Comparison of ENCODE assay signal across 8 cellular contexts in the genomic region with DNA sequence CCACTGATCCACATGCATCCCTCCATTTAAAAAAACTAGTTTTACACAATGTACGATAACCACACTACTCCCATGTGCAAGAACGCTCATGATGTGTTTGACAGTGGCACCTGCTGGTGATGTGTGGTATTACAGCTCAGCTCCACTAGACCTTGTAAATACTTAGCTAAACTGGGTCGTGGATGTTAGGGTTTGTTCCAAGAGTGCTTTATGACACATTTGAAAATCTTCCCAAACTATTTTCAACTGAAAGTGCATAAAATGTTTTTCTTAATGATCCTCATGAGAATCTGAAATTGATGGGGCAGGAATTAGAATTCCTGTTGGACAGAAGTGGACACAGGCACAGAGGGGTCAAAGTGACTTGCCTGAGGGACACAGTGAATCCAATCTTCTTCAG.
A peak's percentile ranks its signal among the peaks of the same experiment; 100 is the strongest.
DNase-seq lines count a peak whose midpoint lies in the region; ATAC-seq, FAIRE-seq and TF ChIP-seq lines count a peak whose summit lies in the region.

No MANE protein-coding gene starts in this region.

- intact Hi-C loops in ascending aorta (cut with DNase I): loop anchor here (2.0 kb wide), 1 partner anchor 20 kb away; no protein-coding TSS in a partner anchor
- intact Hi-C loops in HepG2 (cut with micrococcal nuclease; ENCODE audit: unreplicated experiment): no loop called here
- intact Hi-C loops in transverse colon (cut with DNase I; ENCODE audit: low total_unique reads): loop anchor here (10.0 kb wide), 1 partner anchor 410 kb away; no protein-coding TSS in a partner anchor

- H3K79me2 ChIP-seq in Loucy (ENCODE audit: insufficient read depth, low read length): no peaks in the 10 kb centered on the region
- no peaks in the 10 kb centered on the region for H3K79me2 ChIP-seq in HepG2 (ENCODE audit: insufficient read depth, low read length)

- H3K27me3 ChIP-seq in Loucy (ENCODE audit: insufficient read depth, low read length, poor library complexity, severe bottlenecking): no peaks in the 10 kb centered on the region
- H3K27me3 ChIP-seq in ascending aorta: no peaks in the 10 kb centered on the region
- peaks cover 0 to 15% of the 10 kb centered on the region in 2 experiments; a peak in 2 of 5 replicates for H3K27me3 ChIP-seq in HepG2 (ENCODE audit: control insufficient read depth in 1 of 2, insufficient read depth in 2 of 2, low read length in 2 of 2)
- H3K27me3 ChIP-seq in transverse colon: no peaks in the 10 kb centered on the region
- H3K27me3 ChIP-seq in small intestine (ENCODE audit: control insufficient read depth in 2 of 2, insufficient read depth in 2 of 2, low read length in 2 of 2): no peaks in the 10 kb centered on the region

- FAIRE-seq in HepG2 (lab: Jason Lieb, UNC) (peak; percentile 53), small intestine (lab: Jason Lieb, UNC) (no peak)

- CTCF ChIA-PET in HepG2 (lab: Yijun Ruan, JAX; ENCODE audit: low intra/inter-chr PET ratio, low total read pairs): no interaction called here

- TF ChIP-seq EP300 in HepG2 (IDR thresholded peaks at IDR 0.05; ENCODE audit: low read depth in 2 of 2, low read length in 2 of 2) (no peak), HepG2 (CRISPR knock-in tag; IDR thresholded peaks at IDR 0.05; ENCODE audit: borderline replicate concordance) (no peak), transverse colon (IDR thresholded peaks at IDR 0.05; ENCODE audit: low read depth) (no peak)

- ATAC-seq in HepG2 (no peak), GM19455 (IDR thresholded peaks at IDR 0.05; ENCODE audit: unreplicated experiment) (no peak)

- DNase-seq in ELR (ENCODE audit: low read depth): peak; percentile 73
- DNase-seq in ascending aorta (ENCODE audit: low spot score in 2 of 2): peak in 1 of 2 donors; percentile 84
- DNase-seq in HepG2 (ENCODE audit: low spot score): no peak
- DNase-seq in transverse colon: peak; percentile 52
- DNase-seq in T-helper 2 cell treated with Interferon-gamma antibody and Interleukin-4, amounts not matched to agents 5 μg/mL and 100 μg/mL, for 36 hours (ENCODE audit: low spot score): no peak
- no peak for DNase-seq in small intestine

- TF ChIP-seq RAD21 in HepG2 (CRISPR knock-in tag; IDR thresholded peaks at IDR 0.05): no peak

- WGBS in HepG2 (ENCODE audit: low lambda C conversion rate): 14% methylated on average over 3 of the region's 3 CpGs
- WGBS in transverse colon (ENCODE audit: low coverage in 1 of 2), 2 donors: 56 to 63% methylated on average over 3 of the region's 3 CpGs
- WGBS in small intestine, 3 donors: 58 to 76% (median 70%) methylated on average over 3 of the region's 3 CpGs

- peak; percentile 84 for TF ChIP-seq CTCF in Loucy (conservative IDR thresholded peaks at IDR 0.05; ENCODE audit: low read length)
- peak; percentile 76 to 82 (median 77) for TF ChIP-seq CTCF in ascending aorta (IDR thresholded peaks at IDR 0.05)
- TF ChIP-seq CTCF in HepG2 (CRISPR knock-in tag; IDR thresholded peaks at IDR 0.05): peak; percentile 57
- peak; percentile 68 to 83 (median 69) for TF ChIP-seq CTCF in transverse colon (IDR thresholded peaks at IDR 0.05)

- in situ Hi-C loops in HepG2 (cut with HindIII; ENCODE audit: extremely low pct_ligation_motif_present, low pct_unique_long_range_greater_than_20kb) (loop anchor here (10.0 kb wide), 1 partner anchor 410 kb away; no protein-coding TSS in a partner anchor), transverse colon (cut with MboI; ENCODE audit: low pct_ligation_motif_present in 1 of 4, low pct_unique_long_range_greater_than_20kb in 1 of 4, low sequenced_read_pairs in 3 of 4) (loop anchor here (10.0 to 25.0 kb wide), 9 partner anchors 177 to 730 kb away; partner anchors contain the start of gene NCOR2 (in 2 of the 4))

- H2AFZ ChIP-seq in Loucy (ENCODE audit: low read length) (no peak overlapping the region), HepG2 (ENCODE audit: low read length) (no peak overlapping the region)

- POLR2A ChIA-PET in HepG2 (lab: Yijun Ruan, JAX): no interaction called here

- H3K27me3 Mint-ChIP-seq in T-helper 2 cell treated with Interferon-gamma antibody and Interleukin-4, amounts not matched to agents 5 μg/mL and 100 μg/mL, for 36 hours (ENCODE audit: low read depth): peaks cover 10% of the 10 kb centered on the region

- H3K4me2 ChIP-seq in Loucy (ENCODE audit: low read depth, low read length, poor library complexity, severe bottlenecking) (no peak overlapping the region), HepG2 (ENCODE audit: low read depth, low read length) (no peak overlapping the region)

- peaks cover 21% of the 10 kb centered on the region for H3K9me3 Mint-ChIP-seq in T-helper 2 cell treated with Interferon-gamma antibody and Interleukin-4, amounts not matched to agents 5 μg/mL and 100 μg/mL, for 36 hours

- peak overlapping the region; percentile 72 to 79 for H3K27ac ChIP-seq in ascending aorta
- H3K27ac ChIP-seq in HepG2 (ENCODE audit: extremely low read length, insufficient read depth, low read length): no peak overlapping the region
- peak overlapping the region; percentile 80 to 83 (median 82) for H3K27ac ChIP-seq in transverse colon
- peak overlapping the region in 1 of 2 donors; percentile 42 for H3K27ac ChIP-seq in small intestine (ENCODE audit: low read depth in 1 of 2, low read length in 1 of 2)

- no peak overlapping the region for H3K4me3 ChIP-seq in Loucy (ENCODE audit: low read length, poor library complexity, severe bottlenecking)
- H3K4me3 ChIP-seq in ascending aorta: no peak overlapping the region
- H3K4me3 ChIP-seq in HepG2 (replicated peaks in 1 of 3; ENCODE audit: insufficient read depth in 1 of 3, low read depth in 2 of 3, low read length in 3 of 3): no peak overlapping the region
- no peak overlapping the region for H3K4me3 ChIP-seq in transverse colon
- H3K4me3 ChIP-seq in small intestine (ENCODE audit: low read depth in 1 of 2, low read length in 2 of 2): no peak overlapping the region

- H4K20me1 ChIP-seq in Loucy (ENCODE audit: insufficient read depth, low read length, poor library complexity, severe bottlenecking) (no peaks in the 10 kb centered on the region), HepG2 (ENCODE audit: insufficient read depth, low read length) (no peaks in the 10 kb centered on the region)

- no TSS peak for BruUV-seq in HepG2 (replicated peaks; lab: Mats Ljungman, UMichigan)

- no peaks in the 10 kb centered on the region for H3K36me3 Mint-ChIP-seq in T-helper 2 cell treated with Interferon-gamma antibody and Interleukin-4, amounts not matched to agents 5 μg/mL and 100 μg/mL, for 36 hours (ENCODE audit: low read depth)

- no peaks in the 10 kb centered on the region for H3K9me2 ChIP-seq in Loucy (replicated peaks; ENCODE audit: low read depth, low read length)

- no peak for TF ChIP-seq POLR2A in HepG2 (IDR thresholded peaks at IDR 0.05; ENCODE audit: insufficient read depth in 1 of 2, low read depth in 2 of 2, low read length in 2 of 2)
- no peak for TF ChIP-seq POLR2A in transverse colon (IDR thresholded peaks at IDR 0.05)

- no peak overlapping the region for H3K9ac ChIP-seq in Loucy (ENCODE audit: low read depth, low read length, poor library complexity, severe bottlenecking)
- no peak overlapping the region for H3K9ac ChIP-seq in HepG2 (ENCODE audit: insufficient read depth, low read depth, low read length)

- peaks cover 3% of the 10 kb centered on the region for H3K4me1 ChIP-seq in Loucy (ENCODE audit: insufficient read depth, low read length, poor library complexity, severe bottlenecking)
- H3K4me1 ChIP-seq in ascending aorta: peaks cover 24 to 42% of the 10 kb centered on the region in 2 donors
- H3K4me1 ChIP-seq in HepG2 (ENCODE audit: insufficient read depth, low read length): peaks cover 17% of the 10 kb centered on the region
- H3K4me1 ChIP-seq in transverse colon: peaks cover 5 to 35% (median 22%) of the 10 kb centered on the region in 4 donors
- H3K4me1 ChIP-seq in small intestine (ENCODE audit: control insufficient read depth in 2 of 2, insufficient read depth in 1 of 2, low read depth in 1 of 2, low read length in 1 of 2): no peaks in the 10 kb centered on the region

- no peaks in the 10 kb centered on the region for H3K36me3 ChIP-seq in Loucy (ENCODE audit: insufficient read depth, low read length)
- H3K36me3 ChIP-seq in ascending aorta: no peaks in the 10 kb centered on the region
- H3K36me3 ChIP-seq in HepG2 (replicated peaks in 1 of 2; ENCODE audit: control insufficient read depth in 1 of 2, insufficient read depth in 2 of 2, low read length in 2 of 2): no peaks in the 10 kb centered on the region
- no peaks in the 10 kb centered on the region for H3K36me3 ChIP-seq in transverse colon
- no peaks in the 10 kb centered on the region for H3K36me3 ChIP-seq in small intestine (ENCODE audit: control insufficient read depth in 2 of 2, insufficient read depth in 2 of 2, low read length in 2 of 2)

- H3K9me3 ChIP-seq in Loucy (ENCODE audit: insufficient read depth, low read depth, low read length) (peaks cover 9% of the 10 kb centered on the region; the same call in 1 of the 2 replicates), ascending aorta (no peaks in the 10 kb centered on the region), HepG2 (ENCODE audit: low read length) (peaks cover 15% of the 10 kb centered on the region), transverse colon (peaks cover 4 to 5% of the 10 kb centered on the region in 2 donors), small intestine (ENCODE audit: control insufficient read depth, low read depth) (no peaks in the 10 kb centered on the region)

- no peak overlapping the region for H3K27ac Mint-ChIP-seq in T-helper 2 cell treated with Interferon-gamma antibody and Interleukin-4, amounts not matched to agents 5 μg/mL and 100 μg/mL, for 36 hours

- H3K4me1 Mint-ChIP-seq in T-helper 2 cell treated with Interferon-gamma antibody and Interleukin-4, amounts not matched to agents 5 μg/mL and 100 μg/mL, for 36 hours (ENCODE audit: low read depth): peaks cover 7% of the 10 kb centered on the region

- H3F3A ChIP-seq in Loucy (ENCODE audit: low read depth): no peaks in the 10 kb centered on the region

- no peak overlapping the region for H3K4me3 Mint-ChIP-seq in T-helper 2 cell treated with Interferon-gamma antibody and Interleukin-4, amounts not matched to agents 5 μg/mL and 100 μg/mL, for 36 hours

TF ChIP-seq in HepG2, 621 proteins besides CTCF, POLR2A, EP300 and RAD21:
- TF ChIP-seq STAG1 (CRISPR knock-in tag; IDR thresholded peaks at IDR 0.05): peak; percentile 34
- no peak for TF ChIP-seq ZNF12 (CRISPR knock-in tag; IDR thresholded peaks at IDR 0.05)
- TF ChIP-seq, protein P1, sequence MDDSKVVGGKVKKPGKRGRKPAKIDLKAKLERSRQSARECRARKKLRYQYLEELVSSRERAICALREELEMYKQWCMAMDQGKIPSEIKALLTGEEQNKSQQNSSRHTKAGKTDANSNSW (CRISPR knock-in tag; IDR thresholded peaks at IDR 0.05; ENCODE audit: borderline replicate concordance): no peak

Comparison
In these comparisons a context has a peak if more than half of its experiments do, and no peak if none do; other contexts are left out.
1. DNase-seq: peak in ELR (single experiment) and transverse colon (single experiment); none in HepG2 (single experiment), T-helper 2 cell treated with Interferon-gamma antibody and Interleukin-4, amounts not matched to agents 5 μg/mL and 100 μg/mL, for 36 hours (single experiment) and small intestine (single experiment).
2. Peak in every context shown above with its lines, with median percentiles within 50 percentile points of each other: CTCF ChIP-seq.